In the genomic region with DNA sequence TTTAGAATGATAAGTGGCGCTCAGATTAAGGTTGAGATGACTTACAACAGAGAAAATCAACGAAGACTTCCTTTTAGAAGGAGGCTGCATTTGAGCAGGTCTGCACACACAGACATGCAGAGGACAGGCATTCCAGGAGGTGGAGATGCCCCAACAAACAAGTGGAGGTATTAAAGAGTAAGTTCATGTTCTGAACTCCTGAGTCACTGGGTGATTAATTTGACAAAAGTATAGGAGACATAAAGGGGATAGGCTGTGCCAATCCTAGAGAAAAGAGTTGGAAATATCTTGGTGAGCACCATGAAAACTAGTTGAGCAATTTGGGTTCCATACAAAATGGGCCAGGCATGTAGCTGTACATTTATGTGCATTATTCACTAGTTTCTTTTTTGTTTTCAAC, we compare ENCODE assay signal across 12 cellular contexts. TPM values are rescaled to one million over a fixed set of nuclear protein-coding genes. Genes with fewer than 3 reads are reported as not detected.
DNase-seq lines count a peak whose midpoint lies in the region; ATAC-seq and TF ChIP-seq lines count a peak whose summit lies in the region.
"Had no signal": no experiment of that assay in that cellular context is flagged by ENCODE, and none has a peak within 500 bp of the region (broad histone marks: within the 10 kb centered on the region; RNA-seq: fewer than 3 reads in every experiment).

No MANE protein-coding gene starts in this region.

- H3K27ac ChIP-seq in mammary epithelial cell (ENCODE audit: insufficient read depth, low read depth, low read length) (no peak overlapping the region), breast epithelium (no peak overlapping the region), epithelial cell of prostate (peak overlapping the region; percentile 12)

- peaks cover 41% of the 10 kb centered on the region for H3K4me1 Mint-ChIP-seq in activated CD8-positive, alpha-beta T cell treated with anti-CD3 and anti-CD28 coated beads for 36 hours (ENCODE audit: low read depth)

- H3K4me1 ChIP-seq in mammary epithelial cell (ENCODE audit: insufficient read depth, low read length) (peaks cover 28% of the 10 kb centered on the region), breast epithelium (no peaks in the 10 kb centered on the region)

- H2AFZ ChIP-seq in mammary epithelial cell (ENCODE audit: low read depth, low read length): no peak overlapping the region
- H2AFZ ChIP-seq: GM23338 had no signal

- H3K4me3 ChIP-seq in mammary epithelial cell (replicated peaks in 1 of 3; ENCODE audit: insufficient read depth in 1 of 3, low read depth in 2 of 3, low read length in 3 of 3) (no peak overlapping the region), breast epithelium (no peak overlapping the region)
- H3K4me3 ChIP-seq: GM23338 had no signal

- dilution Hi-C loops in mammary epithelial cell (cut with HindIII; ENCODE audit: low sequenced_read_pairs): no loop called here

- WGBS in mammary epithelial cell (ENCODE audit: low coverage, missing lambda C conversion rate): 93% methylated on average over 2 of the region's 2 CpGs

- no peaks in the 10 kb centered on the region for H3K36me3 Mint-ChIP-seq in activated CD8-positive, alpha-beta T cell treated with anti-CD3 and anti-CD28 coated beads for 36 hours (ENCODE audit: low read depth)

- peak overlapping the region; percentile 56 for H3K27ac Mint-ChIP-seq in activated CD8-positive, alpha-beta T cell treated with anti-CD3 and anti-CD28 coated beads for 36 hours
- H3K27ac Mint-ChIP-seq: GM23338 had no signal

- POLR2A ChIA-PET in activated CD8-positive, alpha-beta T cell treated with anti-CD3 and anti-CD28 coated beads for 36 hours (lab: Charles Lee): interaction anchor here (0.7 to 1.1 kb wide), 2 partner anchors 9 to 33 kb away, joined by 3 to 4 read pairs; a partner anchor contains a TSS

- H3K27me3 ChIP-seq in mammary epithelial cell (ENCODE audit: insufficient read depth, low read length): no peaks in the 10 kb centered on the region
- H3K27me3 ChIP-seq in breast epithelium: no peaks in the 10 kb centered on the region

- H3K9me3 Mint-ChIP-seq in activated CD8-positive, alpha-beta T cell treated with anti-CD3 and anti-CD28 coated beads for 36 hours: no peaks in the 10 kb centered on the region
- H3K9me3 Mint-ChIP-seq: GM23338 had no signal

- CTCF ChIA-PET in mammary epithelial cell (lab: Charles Lee; ENCODE audit: low non-redundant PET): no interaction called here
- CTCF ChIA-PET in activated CD8-positive, alpha-beta T cell treated with anti-CD3 and anti-CD28 coated beads for 36 hours (lab: Charles Lee): no interaction called here

- no TSS peak for BruUV-seq in mammary epithelial cell (replicated peaks; lab: Mats Ljungman, UMichigan)

- H3K79me2 ChIP-seq in mammary epithelial cell (ENCODE audit: insufficient read depth, low read length): no peaks in the 10 kb centered on the region

- TF ChIP-seq POLR2A in breast epithelium (IDR thresholded peaks at IDR 0.05): no peak

- H4K20me1 ChIP-seq in mammary epithelial cell (ENCODE audit: insufficient read depth, low read length): no peaks in the 10 kb centered on the region

- in situ Hi-C loops in mammary epithelial cell (cut with MboI; ENCODE audit: low sequenced_read_pairs in 2 of 2): no loop called here

- H3K36me3 ChIP-seq in mammary epithelial cell (ENCODE audit: insufficient read depth, low read length): no peaks in the 10 kb centered on the region
- H3K36me3 ChIP-seq in breast epithelium: no peaks in the 10 kb centered on the region

- H3K9me3 ChIP-seq in mammary epithelial cell (replicated peaks; ENCODE audit: insufficient read depth, low read length) (no peaks in the 10 kb centered on the region), breast epithelium (no peaks in the 10 kb centered on the region)

- no peak for ATAC-seq in activated CD8-positive, alpha-beta T cell treated with anti-CD3 and anti-CD28 coated beads for 36 hours
- ATAC-seq: GM23338 had no signal

- intact Hi-C loops in mammary epithelial cell (cut with micrococcal nuclease): no loop called here
- intact Hi-C loops in breast epithelium (cut with DNase I; ENCODE audit: low total_unique reads): no loop called here
- intact Hi-C loops in activated CD8-positive, alpha-beta T cell treated with anti-CD3 and anti-CD28 coated beads for 36 hours (cut with micrococcal nuclease): no loop called here

- peak; percentile 25 for DNase-seq in mammary epithelial cell
- no peak for DNase-seq in breast epithelium (ENCODE audit: low spot score in 2 of 2)
- DNase-seq in activated CD8-positive, alpha-beta T cell treated with anti-CD3 and anti-CD28 coated beads for 36 hours: no peak
- peak; percentile 14 for DNase-seq in epithelial cell of prostate (ENCODE audit: low read depth, low spot score)
- DNase-seq in DMS153 (lab: John Stamatoyannopoulos, UW): no peak
- no peak for DNase-seq in AG20443 (ENCODE audit: low spot score)
- DNase-seq in kidney tubule cell (ENCODE audit: low spot score): no peak
- DNase-seq: ACHN, NCI-H1436 treated with DMSO at 0.1 percent for 48 hours, NCI-H2081, NCI-H510A treated with DMSO at 0.1 percent for 48 hours had no signal

- H3K9ac ChIP-seq in mammary epithelial cell (ENCODE audit: insufficient read depth, low read length): no peak overlapping the region

- no peak overlapping the region for H3K4me3 Mint-ChIP-seq in activated CD8-positive, alpha-beta T cell treated with anti-CD3 and anti-CD28 coated beads for 36 hours
- H3K4me3 Mint-ChIP-seq: GM23338 had no signal

- no peak for TF ChIP-seq CTCF in mammary epithelial cell (conservative IDR thresholded peaks at IDR 0.05 in 1 of 2, IDR thresholded peaks at IDR 0.05 in 1 of 2; ENCODE audit: extremely low read depth in 1 of 2, insufficient read depth in 1 of 2, low read depth in 1 of 2, low read length in 2 of 2)
- no peak for TF ChIP-seq CTCF in breast epithelium (IDR thresholded peaks at IDR 0.05)
- no peak for TF ChIP-seq CTCF in activated CD8-positive, alpha-beta T cell treated with anti-CD3 and anti-CD28 coated beads for 36 hours (IDR thresholded peaks at IDR 0.05)

- no peak overlapping the region for H3K4me2 ChIP-seq in mammary epithelial cell (ENCODE audit: insufficient read depth, low read depth, low read length)
- H3K4me2 ChIP-seq: GM23338 had no signal

- H3K27me3 Mint-ChIP-seq in activated CD8-positive, alpha-beta T cell treated with anti-CD3 and anti-CD28 coated beads for 36 hours: peaks cover 2% of the 10 kb centered on the region

RNA-seq across cellular contexts. Expression of a gene that starts 33.5 kb away (rescaled TPM):
- total RNA-seq in mammary epithelial cell (10 to 100 TPM; 14.0 to 26.8 TPM), breast epithelium (100 to 1,000 TPM; 281 to 346 (median 283) TPM)
- polyA plus RNA-seq in mammary epithelial cell: 3.9 TPM
- 8.4 TPM for polyA minus RNA-seq in mammary epithelial cell
- total RNA-seq in activated CD8-positive, alpha-beta T cell treated with anti-CD3 and anti-CD28 coated beads for 36 hours: 10 to 100 TPM; 13.7 to 14.0 TPM

Comparison
In these comparisons a context has a peak if more than half of its experiments do, and no peak if none do; other contexts are left out.
1. DNase-seq: peak in mammary epithelial cell (single experiment) and epithelial cell of prostate (single experiment); none in breast epithelium (0 of 2), activated CD8-positive, alpha-beta T cell treated with anti-CD3 and anti-CD28 coated beads for 36 hours (single experiment), DMS153 (single experiment), AG20443 (single experiment) and kidney tubule cell (single experiment).
2. RNA of a gene that starts 33.5 kb away (total RNA-seq): 281 to 346 TPM in breast epithelium; 14.0 to 26.8 TPM in mammary epithelial cell and 13.7 to 14.0 TPM in activated CD8-positive, alpha-beta T cell treated with anti-CD3 and anti-CD28 coated beads for 36 hours; every median in the first group is over 10 times any median in the second.